9 cellular contexts compared by ENCODE assay signal in the genomic region with DNA sequence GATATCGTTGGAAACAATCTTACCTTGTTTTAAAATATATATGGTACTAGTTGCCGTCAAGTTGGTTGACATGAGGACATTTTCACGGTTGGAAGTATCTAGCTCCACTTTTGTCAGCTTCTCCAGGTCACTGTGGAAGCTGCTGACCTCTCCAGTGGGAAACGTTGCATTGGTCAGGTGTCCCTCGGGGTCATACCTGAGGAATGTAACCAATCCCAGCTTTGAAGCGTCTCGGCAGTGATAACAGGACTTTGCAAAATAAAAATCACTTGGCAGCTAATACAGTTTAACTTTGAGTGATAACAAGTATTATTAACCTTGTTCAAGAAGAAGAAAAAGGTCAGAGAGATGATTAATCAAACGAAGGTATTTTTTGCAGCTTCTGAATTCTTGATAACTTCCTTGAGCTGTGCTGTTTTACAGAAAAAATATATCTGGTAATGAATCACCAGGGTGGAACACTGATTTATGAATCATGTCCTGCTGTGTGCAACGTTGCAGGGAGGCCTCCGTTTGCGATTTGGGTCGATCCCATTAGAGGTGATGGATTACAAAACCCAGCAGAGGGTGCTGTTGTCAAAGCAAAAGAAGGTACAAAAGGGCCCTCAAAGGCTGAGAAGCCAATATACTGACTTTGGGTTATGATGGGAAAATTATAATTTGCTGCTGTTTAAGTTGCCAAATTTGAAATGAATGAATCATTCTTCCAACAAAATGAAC.
DNase-seq lines count a peak whose midpoint lies in the region; ATAC-seq, FAIRE-seq and TF ChIP-seq lines count a peak whose summit lies in the region.
"Had no signal": no experiment of that assay in that cellular context is flagged by ENCODE, and none has a peak within 500 bp of the region (broad histone marks: within the 10 kb centered on the region; RNA-seq: fewer than 3 reads in every experiment).

No MANE protein-coding gene starts in this region.

- H4K20me1 ChIP-seq in K562 (replicated peaks; ENCODE audit: control insufficient read depth, insufficient read depth, low read length) (no peaks in the 10 kb centered on the region), keratinocyte (ENCODE audit: control insufficient read depth, extremely low read depth, insufficient read depth, low read length) (no peaks in the 10 kb centered on the region)

- POLR2A ChIA-PET in K562 (lab: Yijun Ruan, JAX): interaction anchor here (1.4 kb wide), 1 partner anchor 9 kb away, joined by 3 read pairs; no protein-coding TSS in a partner anchor

- H3K4me1 ChIP-seq in K562 (replicated peaks in 1 of 2; ENCODE audit: control insufficient read depth in 2 of 2, insufficient read depth in 2 of 2, low read length in 2 of 2) (no peaks in the 10 kb centered on the region; a peak in 1 of 5 replicates), keratinocyte (ENCODE audit: control insufficient read depth, extremely low read depth, insufficient read depth, low read length) (peaks cover 7% of the 10 kb centered on the region)

- dilution Hi-C loops in keratinocyte (cut with MboI; ENCODE audit: extremely low pct_ligation_motif_present, low sequenced_read_pairs): no loop called here

- H3K36me3 ChIP-seq in K562 (ENCODE audit: control insufficient read depth, insufficient read depth, low read length): no peaks in the 10 kb centered on the region
- no peaks in the 10 kb centered on the region for H3K36me3 ChIP-seq in keratinocyte (ENCODE audit: control insufficient read depth in 2 of 2, extremely low read depth in 1 of 2, insufficient read depth in 2 of 2, low read length in 2 of 2)

- no peak for TF ChIP-seq EP300 in K562 (IDR thresholded peaks at IDR 0.05; ENCODE audit: low read length)

- TF ChIP-seq POLR2A in K562 (conservative IDR thresholded peaks at IDR 0.05): no peak

- H3K4me2 ChIP-seq in K562 (ENCODE audit: insufficient read depth, low read length): no peak overlapping the region
- peak overlapping the region; percentile 56 for H3K4me2 ChIP-seq in keratinocyte (ENCODE audit: control insufficient read depth, extremely low read depth, insufficient read depth, low read depth, low read length)

- in situ Hi-C loops in K562 (cut with MboI): loop anchor here (25.0 kb wide), 1 partner anchor 731 kb away; no protein-coding TSS in a partner anchor

- intact Hi-C loops in K562 (cut with micrococcal nuclease): loop anchor here (1.0 to 5.0 kb wide), 3 partner anchors 456 to 1031 kb away; no protein-coding TSS in a partner anchor

- H3K9ac ChIP-seq in K562 (ENCODE audit: insufficient read depth in 1 of 2, low read depth in 2 of 2, low read length in 2 of 2): no peak overlapping the region
- no peak overlapping the region for H3K9ac ChIP-seq in keratinocyte (ENCODE audit: control insufficient read depth, extremely low read depth, insufficient read depth, low read length)

- H3K27ac ChIP-seq in K562 (ENCODE audit: extremely low read depth, low read depth, low read length) (no peak overlapping the region), keratinocyte (ENCODE audit: control insufficient read depth, insufficient read depth, low read length) (no peak overlapping the region), coronary artery (no peak overlapping the region)
- H3K27ac ChIP-seq: skin epidermis had no signal

- H3K9me1 ChIP-seq in K562 (ENCODE audit: control insufficient read depth, insufficient read depth, low read length) (no peaks in the 10 kb centered on the region), keratinocyte (ENCODE audit: control insufficient read depth, extremely low read depth, insufficient read depth, low read length) (no peaks in the 10 kb centered on the region)

- 9% methylated on average over 10 of the region's 12 CpGs for WGBS in K562 (ENCODE audit: insufficient coverage, low coverage, missing lambda C conversion rate)

- no TSS peak for BruUV-seq in K562 (replicated peaks; lab: Mats Ljungman, UMichigan)

- no peaks in the 10 kb centered on the region for H3K79me2 ChIP-seq in K562 (ENCODE audit: control insufficient read depth, insufficient read depth, low read length)
- no peaks in the 10 kb centered on the region for H3K79me2 ChIP-seq in keratinocyte (ENCODE audit: control insufficient read depth, insufficient read depth, low read length)

- CTCF ChIA-PET in K562 (lab: Yijun Ruan, JAX; ENCODE audit: low intra/inter-chr PET ratio): interaction anchor here (0.8 kb wide), 1 partner anchor 18 kb away, joined by 3 read pairs; no protein-coding TSS in a partner anchor

- TF ChIP-seq RAD21 in K562 (CRISPR knock-in tag; conservative IDR thresholded peaks at IDR 0.05 in 1 of 2, IDR thresholded peaks at IDR 0.05 in 1 of 2): peak; percentile 81 to 86

- no peaks in the 10 kb centered on the region for H3K27me3 ChIP-seq in K562 (ENCODE audit: control insufficient read depth in 2 of 2, insufficient read depth in 2 of 2, low read length in 2 of 2)
- H3K27me3 ChIP-seq in keratinocyte (ENCODE audit: control insufficient read depth, extremely low read depth, insufficient read depth, low read length): no peaks in the 10 kb centered on the region

- H3K9me3 ChIP-seq in K562 (replicated peaks; ENCODE audit: control insufficient read depth, insufficient read depth, low read depth, low read length): no peaks in the 10 kb centered on the region
- H3K9me3 ChIP-seq in keratinocyte (ENCODE audit: control insufficient read depth, low read depth, low read length): no peaks in the 10 kb centered on the region

- peak; percentile 56 for TF ChIP-seq CTCF in GM12873 (IDR thresholded peaks at IDR 0.05; ENCODE audit: insufficient read depth, low read depth, low read length, missing control alignments)
- peak; percentile 31 for TF ChIP-seq CTCF in HFF-Myc (IDR thresholded peaks at IDR 0.05; ENCODE audit: low read depth, low read length, missing control alignments)
- peak; percentile 53 to 69 (median 63) for TF ChIP-seq CTCF in K562 (IDR thresholded peaks at IDR 0.05 in 2 of 3, conservative IDR thresholded peaks at IDR 0.05 in 1 of 3; ENCODE audit: insufficient read depth in 2 of 3, low read depth in 1 of 3, low read length in 3 of 3)
- TF ChIP-seq CTCF in keratinocyte (optimal IDR thresholded peaks at IDR 0.05 in 1 of 3, IDR thresholded peaks at IDR 0.05 in 1 of 3, conservative IDR thresholded peaks at IDR 0.05 in 1 of 3; ENCODE audit: extremely low read depth in 1 of 3, insufficient read depth in 2 of 3, low read length in 3 of 3): peak; percentile 55 to 70 (median 66)
- TF ChIP-seq CTCF in coronary artery (IDR thresholded peaks at IDR 0.05): no peak

- H3K4me3 ChIP-seq in HFF-Myc (replicated peaks; ENCODE audit: low read depth, low read length) (no peak overlapping the region), K562 (no peak overlapping the region), keratinocyte (ENCODE audit: control insufficient read depth in 2 of 3, extremely low read depth in 1 of 3, insufficient read depth in 2 of 3, low read depth in 1 of 3, low read length in 3 of 3) (no peak overlapping the region), coronary artery (no peak overlapping the region)
- H3K4me3 ChIP-seq: skin epidermis had no signal

- DNase-seq in HFF-Myc (ENCODE audit: extremely low read depth, low read depth) (peak; percentile 25), NCI-H1417 treated with DMSO at 0.1 percent for 48 hours (lab: John Stamatoyannopoulos, UW) (peak; percentile 34), K562 (ENCODE audit: extremely low read depth in 1 of 4, low spot score in 3 of 4) (peak; percentile 38 to 71 (median 56)), keratinocyte (ENCODE audit: low read depth, low spot score) (peak; percentile 66), coronary artery (ENCODE audit: low spot score) (no peak)
- peak; percentile 44 for DNase-seq in stimulated activated CD4-positive, alpha-beta T cell treated with anti-CD3 and anti-CD28 coated beads, Interleukin-4, amount 100 ng/mL, for 1 hour

- peak; percentile 95 for ATAC-seq in K562

- peak; percentile 5 for FAIRE-seq in TTC549 (lab: Jason Lieb, UNC)
- FAIRE-seq in K562 (lab: Jason Lieb, UNC): peak; percentile 90
- peak; percentile 86 for FAIRE-seq in keratinocyte (lab: Jason Lieb, UNC)

- H2AFZ ChIP-seq in K562 (ENCODE audit: low read depth, low read length) (no peak overlapping the region), keratinocyte (ENCODE audit: control insufficient read depth, low read length) (no peak overlapping the region)

TF ChIP-seq in K562, 482 proteins besides CTCF, POLR2A, EP300 and RAD21 (continues in another document):
- TF ChIP-seq HMGN3 (IDR thresholded peaks at IDR 0.05; ENCODE audit: borderline replicate concordance, extremely low read depth, insufficient read length, low read depth, low read length) (no peak), FOSL1 (tag; conservative IDR thresholded peaks at IDR 0.05) (peak; percentile 67), ZNF644 (tag; IDR thresholded peaks at IDR 0.05; ENCODE audit: low read depth) (no peak), MAFG (tag; conservative IDR thresholded peaks at IDR 0.05) (no peak)
- TF ChIP-seq, protein P1, sequence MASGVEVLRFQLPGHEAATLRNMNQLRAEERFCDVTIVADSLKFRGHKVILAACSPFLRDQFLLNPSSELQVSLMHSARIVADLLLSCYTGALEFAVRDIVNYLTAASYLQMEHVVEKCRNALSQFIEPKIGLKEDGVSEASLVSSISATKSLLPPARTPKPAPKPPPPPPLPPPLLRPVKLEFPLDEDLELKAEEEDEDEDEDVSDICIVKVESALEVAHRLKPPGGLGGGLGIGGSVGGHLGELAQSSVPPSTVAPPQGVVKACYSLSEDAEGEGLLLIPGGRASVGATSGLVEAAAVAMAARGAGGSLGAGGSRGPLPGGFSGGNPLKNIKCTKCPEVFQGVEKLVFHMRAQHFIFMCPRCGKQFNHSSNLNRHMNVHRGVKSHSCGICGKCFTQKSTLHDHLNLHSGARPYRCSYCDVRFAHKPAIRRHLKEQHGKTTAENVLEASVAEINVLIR (CRISPR knock-in tag; IDR thresholded peaks at IDR 0.05): no peak
- TF ChIP-seq, protein P2, sequence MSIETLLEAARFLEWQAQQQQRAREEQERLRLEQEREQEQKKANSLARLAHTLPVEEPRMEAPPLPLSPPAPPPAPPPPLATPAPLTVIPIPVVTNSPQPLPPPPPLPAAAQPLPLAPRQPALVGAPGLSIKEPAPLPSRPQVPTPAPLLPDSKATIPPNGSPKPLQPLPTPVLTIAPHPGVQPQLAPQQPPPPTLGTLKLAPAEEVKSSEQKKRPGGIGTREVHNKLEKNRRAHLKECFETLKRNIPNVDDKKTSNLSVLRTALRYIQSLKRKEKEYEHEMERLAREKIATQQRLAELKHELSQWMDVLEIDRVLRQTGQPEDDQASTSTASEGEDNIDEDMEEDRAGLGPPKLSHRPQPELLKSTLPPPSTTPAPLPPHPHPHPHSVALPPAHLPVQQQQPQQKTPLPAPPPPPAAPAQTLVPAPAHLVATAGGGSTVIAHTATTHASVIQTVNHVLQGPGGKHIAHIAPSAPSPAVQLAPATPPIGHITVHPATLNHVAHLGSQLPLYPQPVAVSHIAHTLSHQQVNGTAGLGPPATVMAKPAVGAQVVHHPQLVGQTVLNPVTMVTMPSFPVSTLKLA (conservative IDR thresholded peaks at IDR 0.05): no peak
